In the genomic region with DNA sequence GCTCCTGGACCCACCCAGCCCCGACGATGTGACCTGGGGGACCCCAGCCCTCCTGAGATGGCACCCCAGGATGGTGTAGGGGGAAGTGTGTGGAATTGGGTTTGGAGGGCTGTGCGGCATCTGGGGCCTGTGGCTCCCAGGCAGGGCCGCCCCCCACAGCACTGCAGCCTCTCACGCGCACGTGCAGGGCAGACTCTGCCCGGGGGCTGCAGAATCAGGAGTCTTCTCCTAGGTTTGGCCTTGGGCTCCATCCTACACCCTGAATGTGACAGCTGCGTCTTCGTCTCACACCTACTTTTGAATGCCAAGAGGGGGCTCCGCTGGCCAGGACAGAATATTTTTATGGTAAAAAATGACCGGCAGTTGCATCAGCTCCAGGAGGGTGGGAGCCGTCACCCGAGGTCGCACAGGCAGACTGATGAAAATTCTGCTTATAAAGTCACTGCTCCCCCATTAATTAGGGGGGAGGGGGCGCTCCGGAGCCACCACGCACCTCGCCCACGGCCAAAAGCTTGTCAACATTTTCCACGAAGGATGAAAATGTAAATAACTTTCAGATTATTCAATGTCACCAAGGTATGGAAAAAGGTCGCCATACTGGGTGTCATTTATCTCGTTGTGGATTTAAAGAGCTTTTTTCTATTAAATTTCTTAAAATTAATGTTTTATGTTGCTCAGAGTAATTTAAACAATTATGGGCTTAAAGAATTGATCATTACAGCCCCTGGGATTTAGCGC, we compare ENCODE assay signal across 1 cellular context.
A peak's percentile ranks its signal among the peaks of the same experiment; 100 is the strongest.
TF ChIP-seq lines count a peak whose summit lies in the region.

No MANE protein-coding gene starts in this region.

TF ChIP-seq in K562, 482 proteins besides CTCF, POLR2A, EP300 and RAD21 (continued from another document):
- TF ChIP-seq, protein P1, sequence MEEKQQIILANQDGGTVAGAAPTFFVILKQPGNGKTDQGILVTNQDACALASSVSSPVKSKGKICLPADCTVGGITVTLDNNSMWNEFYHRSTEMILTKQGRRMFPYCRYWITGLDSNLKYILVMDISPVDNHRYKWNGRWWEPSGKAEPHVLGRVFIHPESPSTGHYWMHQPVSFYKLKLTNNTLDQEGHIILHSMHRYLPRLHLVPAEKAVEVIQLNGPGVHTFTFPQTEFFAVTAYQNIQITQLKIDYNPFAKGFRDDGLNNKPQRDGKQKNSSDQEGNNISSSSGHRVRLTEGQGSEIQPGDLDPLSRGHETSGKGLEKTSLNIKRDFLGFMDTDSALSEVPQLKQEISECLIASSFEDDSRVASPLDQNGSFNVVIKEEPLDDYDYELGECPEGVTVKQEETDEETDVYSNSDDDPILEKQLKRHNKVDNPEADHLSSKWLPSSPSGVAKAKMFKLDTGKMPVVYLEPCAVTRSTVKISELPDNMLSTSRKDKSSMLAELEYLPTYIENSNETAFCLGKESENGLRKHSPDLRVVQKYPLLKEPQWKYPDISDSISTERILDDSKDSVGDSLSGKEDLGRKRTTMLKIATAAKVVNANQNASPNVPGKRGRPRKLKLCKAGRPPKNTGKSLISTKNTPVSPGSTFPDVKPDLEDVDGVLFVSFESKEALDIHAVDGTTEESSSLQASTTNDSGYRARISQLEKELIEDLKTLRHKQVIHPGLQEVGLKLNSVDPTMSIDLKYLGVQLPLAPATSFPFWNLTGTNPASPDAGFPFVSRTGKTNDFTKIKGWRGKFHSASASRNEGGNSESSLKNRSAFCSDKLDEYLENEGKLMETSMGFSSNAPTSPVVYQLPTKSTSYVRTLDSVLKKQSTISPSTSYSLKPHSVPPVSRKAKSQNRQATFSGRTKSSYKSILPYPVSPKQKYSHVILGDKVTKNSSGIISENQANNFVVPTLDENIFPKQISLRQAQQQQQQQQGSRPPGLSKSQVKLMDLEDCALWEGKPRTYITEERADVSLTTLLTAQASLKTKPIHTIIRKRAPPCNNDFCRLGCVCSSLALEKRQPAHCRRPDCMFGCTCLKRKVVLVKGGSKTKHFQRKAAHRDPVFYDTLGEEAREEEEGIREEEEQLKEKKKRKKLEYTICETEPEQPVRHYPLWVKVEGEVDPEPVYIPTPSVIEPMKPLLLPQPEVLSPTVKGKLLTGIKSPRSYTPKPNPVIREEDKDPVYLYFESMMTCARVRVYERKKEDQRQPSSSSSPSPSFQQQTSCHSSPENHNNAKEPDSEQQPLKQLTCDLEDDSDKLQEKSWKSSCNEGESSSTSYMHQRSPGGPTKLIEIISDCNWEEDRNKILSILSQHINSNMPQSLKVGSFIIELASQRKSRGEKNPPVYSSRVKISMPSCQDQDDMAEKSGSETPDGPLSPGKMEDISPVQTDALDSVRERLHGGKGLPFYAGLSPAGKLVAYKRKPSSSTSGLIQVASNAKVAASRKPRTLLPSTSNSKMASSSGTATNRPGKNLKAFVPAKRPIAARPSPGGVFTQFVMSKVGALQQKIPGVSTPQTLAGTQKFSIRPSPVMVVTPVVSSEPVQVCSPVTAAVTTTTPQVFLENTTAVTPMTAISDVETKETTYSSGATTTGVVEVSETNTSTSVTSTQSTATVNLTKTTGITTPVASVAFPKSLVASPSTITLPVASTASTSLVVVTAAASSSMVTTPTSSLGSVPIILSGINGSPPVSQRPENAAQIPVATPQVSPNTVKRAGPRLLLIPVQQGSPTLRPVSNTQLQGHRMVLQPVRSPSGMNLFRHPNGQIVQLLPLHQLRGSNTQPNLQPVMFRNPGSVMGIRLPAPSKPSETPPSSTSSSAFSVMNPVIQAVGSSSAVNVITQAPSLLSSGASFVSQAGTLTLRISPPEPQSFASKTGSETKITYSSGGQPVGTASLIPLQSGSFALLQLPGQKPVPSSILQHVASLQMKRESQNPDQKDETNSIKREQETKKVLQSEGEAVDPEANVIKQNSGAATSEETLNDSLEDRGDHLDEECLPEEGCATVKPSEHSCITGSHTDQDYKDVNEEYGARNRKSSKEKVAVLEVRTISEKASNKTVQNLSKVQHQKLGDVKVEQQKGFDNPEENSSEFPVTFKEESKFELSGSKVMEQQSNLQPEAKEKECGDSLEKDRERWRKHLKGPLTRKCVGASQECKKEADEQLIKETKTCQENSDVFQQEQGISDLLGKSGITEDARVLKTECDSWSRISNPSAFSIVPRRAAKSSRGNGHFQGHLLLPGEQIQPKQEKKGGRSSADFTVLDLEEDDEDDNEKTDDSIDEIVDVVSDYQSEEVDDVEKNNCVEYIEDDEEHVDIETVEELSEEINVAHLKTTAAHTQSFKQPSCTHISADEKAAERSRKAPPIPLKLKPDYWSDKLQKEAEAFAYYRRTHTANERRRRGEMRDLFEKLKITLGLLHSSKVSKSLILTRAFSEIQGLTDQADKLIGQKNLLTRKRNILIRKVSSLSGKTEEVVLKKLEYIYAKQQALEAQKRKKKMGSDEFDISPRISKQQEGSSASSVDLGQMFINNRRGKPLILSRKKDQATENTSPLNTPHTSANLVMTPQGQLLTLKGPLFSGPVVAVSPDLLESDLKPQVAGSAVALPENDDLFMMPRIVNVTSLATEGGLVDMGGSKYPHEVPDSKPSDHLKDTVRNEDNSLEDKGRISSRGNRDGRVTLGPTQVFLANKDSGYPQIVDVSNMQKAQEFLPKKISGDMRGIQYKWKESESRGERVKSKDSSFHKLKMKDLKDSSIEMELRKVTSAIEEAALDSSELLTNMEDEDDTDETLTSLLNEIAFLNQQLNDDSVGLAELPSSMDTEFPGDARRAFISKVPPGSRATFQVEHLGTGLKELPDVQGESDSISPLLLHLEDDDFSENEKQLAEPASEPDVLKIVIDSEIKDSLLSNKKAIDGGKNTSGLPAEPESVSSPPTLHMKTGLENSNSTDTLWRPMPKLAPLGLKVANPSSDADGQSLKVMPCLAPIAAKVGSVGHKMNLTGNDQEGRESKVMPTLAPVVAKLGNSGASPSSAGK (IDR thresholded peaks at IDR 0.05) = peak; percentile 18; the same call in 1 of the 2 replicates
- TF ChIP-seq, protein P2, sequence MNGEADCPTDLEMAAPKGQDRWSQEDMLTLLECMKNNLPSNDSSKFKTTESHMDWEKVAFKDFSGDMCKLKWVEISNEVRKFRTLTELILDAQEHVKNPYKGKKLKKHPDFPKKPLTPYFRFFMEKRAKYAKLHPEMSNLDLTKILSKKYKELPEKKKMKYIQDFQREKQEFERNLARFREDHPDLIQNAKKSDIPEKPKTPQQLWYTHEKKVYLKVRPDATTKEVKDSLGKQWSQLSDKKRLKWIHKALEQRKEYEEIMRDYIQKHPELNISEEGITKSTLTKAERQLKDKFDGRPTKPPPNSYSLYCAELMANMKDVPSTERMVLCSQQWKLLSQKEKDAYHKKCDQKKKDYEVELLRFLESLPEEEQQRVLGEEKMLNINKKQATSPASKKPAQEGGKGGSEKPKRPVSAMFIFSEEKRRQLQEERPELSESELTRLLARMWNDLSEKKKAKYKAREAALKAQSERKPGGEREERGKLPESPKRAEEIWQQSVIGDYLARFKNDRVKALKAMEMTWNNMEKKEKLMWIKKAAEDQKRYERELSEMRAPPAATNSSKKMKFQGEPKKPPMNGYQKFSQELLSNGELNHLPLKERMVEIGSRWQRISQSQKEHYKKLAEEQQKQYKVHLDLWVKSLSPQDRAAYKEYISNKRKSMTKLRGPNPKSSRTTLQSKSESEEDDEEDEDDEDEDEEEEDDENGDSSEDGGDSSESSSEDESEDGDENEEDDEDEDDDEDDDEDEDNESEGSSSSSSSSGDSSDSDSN (IDR thresholded peaks at IDR 0.05; ENCODE audit: borderline replicate concordance in 1 of 2, low read depth in 2 of 2, low read length in 2 of 2) = no peak
- TF ChIP-seq HCFC1 (IDR thresholded peaks at IDR 0.05; ENCODE audit: low read depth, low read length) (no peak), ZNF175 (CRISPR knock-in tag; IDR thresholded peaks at IDR 0.05; ENCODE audit: low read depth) (peak; percentile 79; the same call in 1 of the 2 replicates)
